ENCODE assay signal across 14 cellular contexts in the genomic region with DNA sequence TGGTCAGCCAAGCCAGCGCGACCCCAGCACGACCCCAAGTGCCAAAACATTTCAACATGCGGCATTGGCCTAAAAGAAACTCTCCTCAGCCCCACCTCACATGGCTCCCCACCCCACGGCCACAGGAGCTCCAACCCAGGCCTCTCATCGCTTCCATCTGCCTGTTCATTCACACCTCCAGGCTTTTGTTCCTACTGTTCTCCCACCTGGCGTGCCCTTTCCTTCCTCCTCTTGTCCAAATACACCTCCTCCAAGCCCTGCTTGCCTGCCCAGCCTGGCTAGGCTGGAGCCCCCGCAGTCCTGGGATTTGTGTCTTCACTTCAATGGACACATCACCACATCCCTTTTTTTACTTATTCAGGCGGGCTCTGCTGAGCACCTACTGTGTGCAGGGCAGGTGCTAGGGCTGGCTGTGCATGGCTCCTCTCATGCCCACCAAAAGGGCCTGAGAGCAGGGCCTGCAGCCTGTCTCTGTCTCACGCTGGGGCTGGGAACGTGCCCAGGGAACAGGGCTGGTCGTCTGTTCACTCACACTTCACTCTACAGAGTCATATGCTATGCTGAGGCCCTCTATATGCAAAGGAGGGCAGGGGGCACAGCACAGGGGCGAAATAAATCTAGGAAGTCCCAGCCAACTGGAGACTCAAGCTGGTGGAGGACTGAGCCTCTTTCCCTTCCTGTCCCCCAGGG.
"Had no signal": no experiment of that assay in that cellular context is flagged by ENCODE, and none has a peak within 500 bp of the region (broad histone marks: within the 10 kb centered on the region; RNA-seq: fewer than 3 reads in every experiment).

No MANE protein-coding gene starts in this region.

- H3K36me3 Mint-ChIP-seq: activated naive CD4-positive, alpha-beta T cell treated with anti-CD3 and anti-CD28 coated beads, Interleukin-2, amount 50 U/mL, for 72 hours; memory B cell; naive thymus-derived CD8-positive, alpha-beta T cell; stimulated activated effector memory CD8-positive, alpha-beta T cell treated with anti-CD3 and anti-CD28 coated beads, Interleukin-12 subunit alpha, Interleukin-12 subunit beta, amount 100 ng/mL, for 72 hours had no signal

- H3K4me1 Mint-ChIP-seq: memory B cell; stimulated activated effector memory CD8-positive, alpha-beta T cell treated with anti-CD3 and anti-CD28 coated beads, Interleukin-12 subunit alpha, Interleukin-12 subunit beta, amount 100 ng/mL, for 72 hours had no signal

- H3K27me3 Mint-ChIP-seq: activated CD8-positive, alpha-beta T cell treated with anti-CD3 and anti-CD28 coated beads for 36 hours had no signal

- H3K4me3 Mint-ChIP-seq: activated CD8-positive, alpha-beta T cell treated with anti-CD3 and anti-CD28 coated beads for 36 hours; activated T-cell treated with anti-CD3 and anti-CD28 coated beads, Interleukin-2, amount 50 U/mL, for 4 hours; memory B cell; stimulated activated effector memory CD8-positive, alpha-beta T cell treated with anti-CD3 and anti-CD28 coated beads, Interleukin-12 subunit alpha, Interleukin-12 subunit beta, amount 100 ng/mL, for 72 hours had no signal

- DNase-seq: activated CD4-positive, alpha-beta T cell treated with anti-CD3 and anti-CD28 coated beads for 4 hours; activated CD8-positive, alpha-beta T cell treated with anti-CD3 and anti-CD28 coated beads for 36 hours; activated gamma-delta T cell; activated T-cell treated with anti-CD3 and anti-CD28 coated beads, Interleukin-2, amount 50 U/mL, for 4 hours; cortex of kidney; effector CD8-positive, alpha-beta T cell; foreskin fibroblast; hypothalamus; kidney; left ventricle myocardium inferior; naive thymus-derived CD8-positive, alpha-beta T cell had no signal

- H3K9me3 Mint-ChIP-seq: activated CD8-positive, alpha-beta T cell treated with anti-CD3 and anti-CD28 coated beads for 36 hours; activated naive CD4-positive, alpha-beta T cell treated with anti-CD3 and anti-CD28 coated beads, Interleukin-2, amount 50 U/mL, for 72 hours; activated T-cell treated with anti-CD3 and anti-CD28 coated beads, Interleukin-2, amount 50 U/mL, for 4 hours; memory B cell; naive thymus-derived CD8-positive, alpha-beta T cell; stimulated activated effector memory CD8-positive, alpha-beta T cell treated with anti-CD3 and anti-CD28 coated beads, Interleukin-12 subunit alpha, Interleukin-12 subunit beta, amount 100 ng/mL, for 72 hours had no signal

- H3K27ac Mint-ChIP-seq: activated CD8-positive, alpha-beta T cell treated with anti-CD3 and anti-CD28 coated beads for 36 hours; memory B cell; stimulated activated effector memory CD8-positive, alpha-beta T cell treated with anti-CD3 and anti-CD28 coated beads, Interleukin-12 subunit alpha, Interleukin-12 subunit beta, amount 100 ng/mL, for 72 hours had no signal
